ENCODE assay signal across 8 cellular contexts in the genomic region with DNA sequence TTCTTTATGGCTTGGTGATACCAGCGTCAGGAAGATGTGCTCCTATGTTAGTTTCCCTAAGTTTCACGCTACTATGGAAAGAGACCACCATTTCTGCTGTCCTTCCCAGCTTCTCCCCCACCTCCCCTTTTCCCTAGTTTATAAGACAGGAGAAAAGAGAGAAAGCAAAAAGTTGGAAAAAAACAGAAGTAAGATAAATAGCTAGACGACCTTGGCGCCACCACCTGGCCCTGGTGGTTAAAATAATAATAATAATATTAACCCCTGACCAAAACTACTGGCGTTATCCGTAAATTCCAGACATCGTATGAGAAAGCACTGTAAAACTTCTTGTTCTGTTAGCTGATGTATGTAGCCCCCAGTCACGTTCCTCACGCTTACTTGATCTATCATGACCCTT. TPM values are rescaled to one million over a fixed set of nuclear protein-coding genes. Genes with fewer than 3 reads are reported as not detected.
DNase-seq lines count a peak whose midpoint lies in the region; ATAC-seq, FAIRE-seq and TF ChIP-seq lines count a peak whose summit lies in the region.
"Not testable (repeated sequence)": the region's sequence is repeated elsewhere in the genome, so short reads cannot be mapped to it uniquely, and the experiment has no call there.

No MANE protein-coding gene starts in this region.

- WGBS in body of pancreas, 2 donors: 7 to 9% methylated on average over 9 of the region's 9 CpGs
- WGBS in right lobe of liver (ENCODE audit: insufficient coverage, low coverage, low lambda C conversion rate, missing lambda C conversion rate): 5% methylated on average over 9 of the region's 9 CpGs
- 5 to 8% methylated on average over 9 of the region's 9 CpGs for WGBS in pancreas, 2 donors
- 8 to 10% methylated on average over 9 of the region's 9 CpGs for whole genome bisulfite sequencing in tibial nerve, 2 donors

- H3K9ac ChIP-seq in fibroblast of lung (ENCODE audit: insufficient read depth, low read length): not testable (repeated sequence)

- peaks cover 24% of the 10 kb centered on the region for H3K36me3 Mint-ChIP-seq in CD8-positive, alpha-beta T cell
- H3K36me3 Mint-ChIP-seq in WTC11: not testable (repeated sequence)

- not testable (repeated sequence) for DNase-seq in CD8-positive, alpha-beta T cell; WTC11 (ENCODE audit: low spot score); body of pancreas; fibroblast of lung (ENCODE audit: low read depth in 2 of 2); right lobe of liver; pancreas; tibial nerve (ENCODE audit: low spot score in 2 of 2)

- not testable (repeated sequence) for H3K36me3 ChIP-seq in CD8-positive, alpha-beta T cell (ENCODE audit: insufficient read depth, low read length); body of pancreas (replicated peaks in 1 of 2; ENCODE audit: insufficient read depth in 1 of 2, low read depth in 2 of 2); fibroblast of lung (ENCODE audit: control insufficient read depth, insufficient read depth, low read length); right lobe of liver; pancreas; tibial nerve

- not testable (repeated sequence) for H3K79me2 ChIP-seq in fibroblast of lung (ENCODE audit: control insufficient read depth, insufficient read depth, low read length)

- H3K4me2 ChIP-seq in fibroblast of lung (ENCODE audit: extremely low read depth, insufficient read depth, low read length): peak overlapping the region; percentile 94

- H2AFZ ChIP-seq in fibroblast of lung (ENCODE audit: low read length): peak overlapping the region; percentile 95

- H3K9me3 Mint-ChIP-seq in CD8-positive, alpha-beta T cell; WTC11: not testable (repeated sequence)

- intact Hi-C loops in CD8-positive, alpha-beta T cell (cut with DNase I, micrococcal nuclease): loop anchor here in 1 of 2 experiments (5.0 to 10.0 kb wide), 2 partner anchors 839 to 1357 kb away; a partner anchor contains a TSS
- intact Hi-C loops in body of pancreas (cut with DNase I); pancreas (cut with DNase I): not testable (repeated sequence)
- intact Hi-C loops in right lobe of liver (cut with DNase I): loop anchor here in 1 of 2 donors (10.0 kb wide), 1 partner anchor 59 kb away; no protein-coding TSS in a partner anchor

- TF ChIP-seq EP300 in tibial nerve (IDR thresholded peaks at IDR 0.05): not testable (repeated sequence)

- H3K27ac Mint-ChIP-seq in CD8-positive, alpha-beta T cell: peak overlapping the region; percentile 92
- not testable (repeated sequence) for H3K27ac Mint-ChIP-seq in WTC11

- CTCF ChIA-PET in CD8-positive, alpha-beta T cell (lab: Charles Lee): interaction anchor here (0.7 to 2.4 kb wide), 3 partner anchors 66 to 216 kb away, joined by 3 to 5 read pairs (median 4); no protein-coding TSS in a partner anchor
- CTCF ChIA-PET in WTC11 (lab: Charles Lee): interaction anchor here (0.9 to 2.8 kb wide), 6 partner anchors 22 to 372 kb away, joined by 3 to 12 read pairs (median 6); a partner anchor contains a TSS

- peak overlapping the region; percentile 79 for H3K27ac ChIP-seq in CD8-positive, alpha-beta T cell (ENCODE audit: low read depth, low read length)
- H3K27ac ChIP-seq in body of pancreas (peak overlapping the region in 3 of 4 donors; percentile 62 to 86 (median 85)), right lobe of liver (peak overlapping the region; percentile 77 to 88 (median 85)), pancreas (peak overlapping the region in 3 of 4 donors; percentile 68 to 88 (median 81)), tibial nerve (peak overlapping the region; percentile 21 to 88 (median 68))
- not testable (repeated sequence) for H3K27ac ChIP-seq in fibroblast of lung (ENCODE audit: insufficient read depth, low read length)

- H3K4me1 ChIP-seq in CD8-positive, alpha-beta T cell (ENCODE audit: insufficient read depth, low read length): peaks cover 23% of the 10 kb centered on the region
- H3K4me1 ChIP-seq in body of pancreas: peaks cover 25% of the 10 kb centered on the region
- not testable (repeated sequence) for H3K4me1 ChIP-seq in fibroblast of lung (ENCODE audit: control insufficient read depth, extremely low read depth, insufficient read depth, low read length)
- peaks cover 0 to 38% (median 7%) of the 10 kb centered on the region in 4 donors for H3K4me1 ChIP-seq in right lobe of liver
- peaks cover 0 to 22% (median 5%) of the 10 kb centered on the region in 3 donors for H3K4me1 ChIP-seq in pancreas
- H3K4me1 ChIP-seq in tibial nerve: peaks cover 3 to 22% (median 5%) of the 10 kb centered on the region in 4 donors

- not testable (repeated sequence) for FAIRE-seq in pancreas (lab: Jason Lieb, UNC)

- H4K20me1 ChIP-seq in fibroblast of lung (ENCODE audit: control insufficient read depth, extremely low read depth, insufficient read depth, low read length): not testable (repeated sequence)

- H3K4me3 Mint-ChIP-seq in CD8-positive, alpha-beta T cell: peak overlapping the region; percentile 97
- peak overlapping the region; percentile 78 for H3K4me3 Mint-ChIP-seq in WTC11

- H3K27me3 Mint-ChIP-seq in CD8-positive, alpha-beta T cell (ENCODE audit: low read depth): not testable (repeated sequence)
- H3K27me3 Mint-ChIP-seq in WTC11 (ENCODE audit: low read depth): peaks cover 13% of the 10 kb centered on the region

- not testable (repeated sequence) for TF ChIP-seq POLR2A in body of pancreas (IDR thresholded peaks at IDR 0.05); right lobe of liver (IDR thresholded peaks at IDR 0.05); tibial nerve (IDR thresholded peaks at IDR 0.05)

- H3K9me3 ChIP-seq in CD8-positive, alpha-beta T cell (ENCODE audit: low read length); body of pancreas; fibroblast of lung (ENCODE audit: control insufficient read depth, insufficient read depth, low read depth, low read length); right lobe of liver; pancreas; tibial nerve: not testable (repeated sequence)

- POLR2A ChIA-PET in CD8-positive, alpha-beta T cell (lab: Charles Lee): interaction anchor here (1.5 to 1.8 kb wide), 2 partner anchors 13 to 66 kb away, joined by 5 to 13 read pairs; a partner anchor contains a TSS
- POLR2A ChIA-PET in WTC11 (lab: Charles Lee): interaction anchor here (0.6 to 0.7 kb wide), 2 partner anchors 9 to 48 kb away, joined by 3 to 5 read pairs; no protein-coding TSS in a partner anchor

- H3K4me3 ChIP-seq in CD8-positive, alpha-beta T cell (ENCODE audit: low read depth, low read length): peak overlapping the region; percentile 99
- peak overlapping the region; percentile 25 to 95 for H3K4me3 ChIP-seq in body of pancreas
- peak overlapping the region; percentile 70 to 89 (median 84) for H3K4me3 ChIP-seq in fibroblast of lung (replicated peaks in 1 of 4; ENCODE audit: control extremely low read depth in 1 of 4, insufficient read depth in 1 of 4, low read depth in 3 of 4, low read length in 4 of 4)
- H3K4me3 ChIP-seq in right lobe of liver: peak overlapping the region; percentile 65 to 95 (median 79)
- peak overlapping the region; percentile 79 to 97 (median 88) for H3K4me3 ChIP-seq in pancreas
- H3K4me3 ChIP-seq in tibial nerve: peak overlapping the region; percentile 68 to 95 (median 80)

- not testable (repeated sequence) for H3K27me3 ChIP-seq in CD8-positive, alpha-beta T cell (ENCODE audit: insufficient read depth, low read length); body of pancreas; fibroblast of lung (ENCODE audit: control insufficient read depth, insufficient read depth, low read length); right lobe of liver; pancreas; tibial nerve

- not testable (repeated sequence) for TF ChIP-seq CTCF in CD8-positive, alpha-beta T cell (IDR thresholded peaks at IDR 0.05); WTC11 (IDR thresholded peaks at IDR 0.05); fibroblast of lung (conservative IDR thresholded peaks at IDR 0.05 in 1 of 2, IDR thresholded peaks at IDR 0.05 in 1 of 2; ENCODE audit: low read depth in 1 of 2, low read length in 2 of 2); right lobe of liver (IDR thresholded peaks at IDR 0.05); pancreas (IDR thresholded peaks at IDR 0.05); tibial nerve (IDR thresholded peaks at IDR 0.05)
- TF ChIP-seq CTCF in LNCAP (IDR thresholded peaks at IDR 0.05): peak; percentile 24; the same call in 1 of the 2 replicates
- TF ChIP-seq CTCF in body of pancreas (IDR thresholded peaks at IDR 0.05): peak in 1 of 7 experiments; percentile 13

- peaks cover 49% of the 10 kb centered on the region for H3K4me1 Mint-ChIP-seq in CD8-positive, alpha-beta T cell (ENCODE audit: low read depth)
- H3K4me1 Mint-ChIP-seq in WTC11: peaks cover 20% of the 10 kb centered on the region

- ATAC-seq in CD8-positive, alpha-beta T cell; WTC11; body of pancreas; right lobe of liver; pancreas: not testable (repeated sequence)

RNA-seq across cellular contexts. Expression of a gene that starts 1.0 kb away (rescaled TPM):
- total RNA-seq in CD8-positive, alpha-beta T cell: 10 to 100 TPM; 14.5 to 15.4 TPM
- total RNA-seq in WTC11 (2021) (28.5 to 31.4 TPM (median 30.1 TPM) in 3 replicates), body of pancreas (10 to 100 TPM in 1 of 2 donors, 1 to 10 TPM in 1; 6.0 to 39.2 TPM), fibroblast of lung (14.1 and 15.0 TPM in 2 replicates), right lobe of liver (10 to 100 TPM in 2 of 6 experiments, 1 to 10 TPM in 4; 5.5 to 16.3 (median 7.3) TPM), pancreas (10 to 100 TPM in 1 of 6 donors, 1 to 10 TPM in 5; 4.8 to 15.1 (median 9.1) TPM), tibial nerve (10 to 100 TPM; 13.7 to 24.3 (median 15.5) TPM)
- polyA plus RNA-seq in fibroblast of lung (14.3 and 15.1 TPM in 2 replicates), pancreas (1 to 10 TPM; 2.1 to 4.6 TPM)
- polyA plus RNA-seq in fibroblast of lung (2012): 14.4 and 16.0 TPM in 2 replicates
- polyA minus RNA-seq in fibroblast of lung (ENCODE audit: low replicate concordance): 0.89 and 1.9 TPM in 2 replicates
